In genomic region chr16:22196559-22197168, GRCh38 we compare ENCODE assay signal across 13 cellular contexts. TPM values are rescaled to one million over a fixed set of nuclear protein-coding genes. Genes with fewer than 3 reads are reported as not detected.
DNase-seq lines count a peak whose midpoint lies in the region; ATAC-seq, FAIRE-seq and TF ChIP-seq lines count a peak whose summit lies in the region.
"Not testable (repeated sequence)": the region's sequence is repeated elsewhere in the genome, so short reads cannot be mapped to it uniquely, and the experiment has no call there.
"Had no signal": no experiment of that assay in that cellular context is flagged by ENCODE, and none has a peak within 500 bp of the region (broad histone marks: within the 10 kb centered on the region; RNA-seq: fewer than 3 reads in every experiment).

No MANE protein-coding gene starts in this region.

- H3K23ac ChIP-seq in IMR-90 (ENCODE audit: low read depth, low read length): not testable (repeated sequence)

- TF ChIP-seq RAD21 in IMR-90 (IDR thresholded peaks at IDR 0.05; ENCODE audit: low read length): not testable (repeated sequence)

- not testable (repeated sequence) for H2BK5ac ChIP-seq in IMR-90 (ENCODE audit: low read depth, low read length, poor library complexity, severe bottlenecking)

- peaks cover 14% of the 10 kb centered on the region for H3K9me1 ChIP-seq in IMR-90 (ENCODE audit: insufficient read depth, low read length)
- not testable (repeated sequence) for H3K9me1 ChIP-seq in keratinocyte (ENCODE audit: control insufficient read depth, extremely low read depth, insufficient read depth, low read length)

- WGBS in IMR-90 (ENCODE audit: extremely low coverage in 2 of 2, insufficient read length in 1 of 2), 2 experiments: no CpG with 5 or more reads among the region's 20 CpGs

- not testable (repeated sequence) for H3K56ac ChIP-seq in IMR-90 (ENCODE audit: extremely low read depth, insufficient read depth, low read length)

- H3K9ac ChIP-seq in IMR-90 (ENCODE audit: low read depth, low read length); SK-N-MC (ENCODE audit: insufficient read length); keratinocyte (ENCODE audit: control insufficient read depth, extremely low read depth, insufficient read depth, low read length); neural progenitor cell: not testable (repeated sequence)

- not testable (repeated sequence) for ATAC-seq in IMR-90 (ENCODE audit: low read depth); activated T-cell treated with anti-CD3 and anti-CD28 coated beads, Interleukin-2, amount 50 U/mL, for 72 hours (replicated peaks in 1 of 2)

- H3K27me3 ChIP-seq in Caco-2 (replicated peaks; ENCODE audit: control insufficient read depth, insufficient read depth, low read length); IMR-90 (ENCODE audit: control insufficient read depth, insufficient read depth, low read length); keratinocyte (ENCODE audit: control insufficient read depth, extremely low read depth, insufficient read depth, low read length); neural progenitor cell; tibial artery: not testable (repeated sequence)

- intact Hi-C loops in Caco-2 (cut with micrococcal nuclease; ENCODE audit: unreplicated experiment); dendritic cell treated with granulocyte-macrophage colony-stimulating factor and Interleukin-4, amounts not matched to agents 40 ng/mL and 50 ng/mL, for 4 days (cut with micrococcal nuclease): not testable (repeated sequence)
- intact Hi-C loops in IMR-90 (cut with micrococcal nuclease) (loop anchor here (1.0 kb wide), 1 partner anchor 101 kb away; the partner anchor contains the start of gene POLR3E), tibial artery (cut with DNase I; ENCODE audit: low total_unique reads) (loop anchor here (10.0 kb wide), 1 partner anchor 178 kb away; the partner anchor contains the start of gene CDR2)

- dilution Hi-C loops in IMR-90 (cut with HindIII; ENCODE audit: low sequenced_read_pairs, unreplicated experiment); keratinocyte (cut with MboI; ENCODE audit: extremely low pct_ligation_motif_present, low sequenced_read_pairs): not testable (repeated sequence)

- H3K4ac ChIP-seq in IMR-90 (ENCODE audit: low read depth, low read length): not testable (repeated sequence)

- H3K4me3 Mint-ChIP-seq in Caco-2 (ENCODE audit: unreplicated experiment) (peak overlapping the region; percentile 73), neural progenitor cell (peak overlapping the region; percentile 92)
- H3K4me3 Mint-ChIP-seq in activated T-cell treated with anti-CD3 and anti-CD28 coated beads, Interleukin-2, amount 50 U/mL, for 72 hours: peak overlapping the region; percentile 83 to 85
- peak overlapping the region; percentile 32 for H3K4me3 Mint-ChIP-seq in dendritic cell treated with granulocyte-macrophage colony-stimulating factor and Interleukin-4, amounts not matched to agents 40 ng/mL and 50 ng/mL, for 4 days

- not testable (repeated sequence) for H2BK120ac ChIP-seq in IMR-90 (ENCODE audit: low read depth, low read length)

- not testable (repeated sequence) for H2AK5ac ChIP-seq in IMR-90 (ENCODE audit: low read depth, low read length)

- not testable (repeated sequence) for TF ChIP-seq CTCF in Caco-2 (IDR thresholded peaks at IDR 0.05; ENCODE audit: insufficient read depth in 1 of 2, low read depth in 1 of 2, low read length in 1 of 2, severe bottlenecking in 1 of 2, unreplicated experiment in 1 of 2); IMR-90 (conservative IDR thresholded peaks at IDR 0.05; ENCODE audit: low read depth, low read length); keratinocyte (optimal IDR thresholded peaks at IDR 0.05 in 1 of 3, IDR thresholded peaks at IDR 0.05 in 1 of 3, conservative IDR thresholded peaks at IDR 0.05 in 1 of 3; ENCODE audit: extremely low read depth in 1 of 3, insufficient read depth in 2 of 3, low read length in 3 of 3); neural progenitor cell (IDR thresholded peaks at IDR 0.05); tibial artery (IDR thresholded peaks at IDR 0.05)

- H4K5ac ChIP-seq in IMR-90 (ENCODE audit: low read depth, low read length): not testable (repeated sequence)

- CTCF ChIA-PET in Caco-2 (lab: Charles Lee) (interaction anchor here (0.6 to 0.7 kb wide), 4 partner anchors 9 to 198 kb away, joined by 4 to 7 read pairs (median 5); partner anchors contain the start of gene EEF2K), IMR-90 (lab: Yijun Ruan, JAX) (interaction anchor here (0.5 to 1.3 kb wide), 3 partner anchors 9 to 104 kb away, joined by 3 to 4 read pairs (median 3); no protein-coding TSS in a partner anchor)

- H2AFZ ChIP-seq in IMR-90 (replicated peaks; ENCODE audit: low read length, poor library complexity); keratinocyte (ENCODE audit: control insufficient read depth, low read length); neural progenitor cell (replicated peaks): not testable (repeated sequence)

- not testable (repeated sequence) for H2BK15ac ChIP-seq in IMR-90 (ENCODE audit: low read depth, low read length)

- H3K36me3 Mint-ChIP-seq in Caco-2 (ENCODE audit: insufficient read depth, unreplicated experiment): peaks cover 17% of the 10 kb centered on the region
- H3K36me3 Mint-ChIP-seq in activated T-cell treated with anti-CD3 and anti-CD28 coated beads, Interleukin-2, amount 50 U/mL, for 72 hours (ENCODE audit: insufficient read depth in 2 of 2); dendritic cell treated with granulocyte-macrophage colony-stimulating factor and Interleukin-4, amounts not matched to agents 40 ng/mL and 50 ng/mL, for 4 days (ENCODE audit: low read depth); neural progenitor cell: not testable (repeated sequence)

- H3F3A ChIP-seq in neural progenitor cell (ENCODE audit: low read depth): peaks cover 11% of the 10 kb centered on the region

- not testable (repeated sequence) for H3K4me2 ChIP-seq in IMR-90 (ENCODE audit: low read depth, low read length)
- H3K4me2 ChIP-seq in keratinocyte (ENCODE audit: control insufficient read depth, extremely low read depth, insufficient read depth, low read depth, low read length) (peak overlapping the region; percentile 71), neural progenitor cell (peak overlapping the region; percentile 76)

- not testable (repeated sequence) for H3K79me2 ChIP-seq in keratinocyte (ENCODE audit: control insufficient read depth, insufficient read depth, low read length); neural progenitor cell (ENCODE audit: low read depth)

- not testable (repeated sequence) for FAIRE-seq in keratinocyte (lab: Jason Lieb, UNC)

- not testable (repeated sequence) for H3K36me3 ChIP-seq in Caco-2 (ENCODE audit: control insufficient read depth, insufficient read depth, low read length); IMR-90 (ENCODE audit: control insufficient read depth, insufficient read depth, low read length); SK-N-MC (ENCODE audit: insufficient read depth, low read length); keratinocyte (ENCODE audit: control insufficient read depth in 2 of 2, extremely low read depth in 1 of 2, insufficient read depth in 2 of 2, low read length in 2 of 2); neural progenitor cell; tibial artery

- H3K4me1 ChIP-seq in Caco-2; IMR-90 (ENCODE audit: control insufficient read depth, insufficient read depth, low read length); neural progenitor cell: not testable (repeated sequence)
- H3K4me1 ChIP-seq in keratinocyte (ENCODE audit: control insufficient read depth, extremely low read depth, insufficient read depth, low read length) (peaks cover 27% of the 10 kb centered on the region), tibial artery (peaks cover 0 to 50% (median 31%) of the 10 kb centered on the region in 4 donors)

- H3K9me3 Mint-ChIP-seq in Caco-2 (ENCODE audit: unreplicated experiment); activated T-cell treated with anti-CD3 and anti-CD28 coated beads, Interleukin-2, amount 50 U/mL, for 72 hours; dendritic cell treated with granulocyte-macrophage colony-stimulating factor and Interleukin-4, amounts not matched to agents 40 ng/mL and 50 ng/mL, for 4 days; neural progenitor cell: not testable (repeated sequence)

- H3K27ac ChIP-seq in IMR-90 (ENCODE audit: insufficient read depth, low read length); SK-N-MC; keratinocyte (ENCODE audit: control insufficient read depth, insufficient read depth, low read length); neural progenitor cell: not testable (repeated sequence)
- H3K27ac ChIP-seq in tibial artery: peak overlapping the region; percentile 82 to 92

- not testable (repeated sequence) for H4K20me1 ChIP-seq in IMR-90 (ENCODE audit: insufficient read depth, low read length); keratinocyte (ENCODE audit: control insufficient read depth, extremely low read depth, insufficient read depth, low read length); neural progenitor cell (ENCODE audit: low read depth)

- not testable (repeated sequence) for H3K18ac ChIP-seq in IMR-90 (ENCODE audit: low read depth, low read length)

- not testable (repeated sequence) for H2AK9ac ChIP-seq in IMR-90 (replicated peaks; ENCODE audit: low read depth, low read length, poor library complexity)

- H4K91ac ChIP-seq in IMR-90 (ENCODE audit: insufficient read depth, low read depth, low read length): not testable (repeated sequence)

- in situ Hi-C loops in IMR-90 (cut with MboI; ENCODE audit: low sequenced_read_pairs): not testable (repeated sequence)

- POLR2A ChIA-PET in Caco-2 (lab: Charles Lee); IMR-90 (lab: Charles Lee; ENCODE audit: unreplicated experiment): not testable (repeated sequence)

- not testable (repeated sequence) for H3K27ac Mint-ChIP-seq in Caco-2 (ENCODE audit: unreplicated experiment); dendritic cell treated with granulocyte-macrophage colony-stimulating factor and Interleukin-4, amounts not matched to agents 40 ng/mL and 50 ng/mL, for 4 days
- peak overlapping the region; percentile 72 for H3K27ac Mint-ChIP-seq in activated T-cell treated with anti-CD3 and anti-CD28 coated beads, Interleukin-2, amount 50 U/mL, for 72 hours
- peak overlapping the region; percentile 20 for H3K27ac Mint-ChIP-seq in neural progenitor cell

- not testable (repeated sequence) for DNase-seq in Caco-2; IMR-90; SK-N-MC (ENCODE audit: low read depth, low spot score); activated T-cell treated with anti-CD3 and anti-CD28 coated beads, Interleukin-2, amount 50 U/mL, for 72 hours; keratinocyte (ENCODE audit: low read depth, low spot score); neural progenitor cell (ENCODE audit: low spot score); tibial artery

- not testable (repeated sequence) for H3K9me3 ChIP-seq in Caco-2; IMR-90 (ENCODE audit: control insufficient read depth, insufficient read depth, low read length); SK-N-MC (ENCODE audit: low read depth, low read length); keratinocyte (ENCODE audit: control insufficient read depth, low read depth, low read length); neural progenitor cell (ENCODE audit: low read depth); tibial artery

- H3K4me3 ChIP-seq in Caco-2 (ENCODE audit: low read depth, low read length); IMR-90 (ENCODE audit: insufficient read depth, low read depth, low read length); keratinocyte (ENCODE audit: control insufficient read depth in 2 of 3, extremely low read depth in 1 of 3, insufficient read depth in 2 of 3, low read depth in 1 of 3, low read length in 3 of 3): not testable (repeated sequence)
- H3K4me3 ChIP-seq in SK-N-MC (peak overlapping the region; percentile 84), neural progenitor cell (peak overlapping the region; percentile 90), tibial artery (peak overlapping the region; percentile 47 to 57)

- not testable (repeated sequence) for H4K8ac ChIP-seq in IMR-90 (ENCODE audit: low read depth in 2 of 2, low read length in 2 of 2)

- H3K14ac ChIP-seq in IMR-90 (replicated peaks; ENCODE audit: low read depth, low read length): not testable (repeated sequence)

- H3K79me1 ChIP-seq in IMR-90 (ENCODE audit: low read depth in 1 of 2, low read length in 2 of 2): not testable (repeated sequence)

- not testable (repeated sequence) for TF ChIP-seq POLR2A in IMR-90 (IDR thresholded peaks at IDR 0.05; ENCODE audit: low read depth, low read length)

- BruUV-seq in Caco-2 (replicated peaks; lab: Mats Ljungman, UMichigan); IMR-90 (replicated peaks; lab: Mats Ljungman, UMichigan): not testable (repeated sequence)

- H2BK20ac ChIP-seq in IMR-90 (ENCODE audit: low read depth, low read length): not testable (repeated sequence)

- H3K27me3 Mint-ChIP-seq in Caco-2 (ENCODE audit: insufficient read depth, unreplicated experiment); activated T-cell treated with anti-CD3 and anti-CD28 coated beads, Interleukin-2, amount 50 U/mL, for 72 hours (ENCODE audit: low read depth); dendritic cell treated with granulocyte-macrophage colony-stimulating factor and Interleukin-4, amounts not matched to agents 40 ng/mL and 50 ng/mL, for 4 days: not testable (repeated sequence)
- peaks cover 24% of the 10 kb centered on the region for H3K27me3 Mint-ChIP-seq in neural progenitor cell (ENCODE audit: insufficient read depth, low read depth)

- H3K4me1 Mint-ChIP-seq in Caco-2 (ENCODE audit: low read depth, unreplicated experiment): not testable (repeated sequence)
- H3K4me1 Mint-ChIP-seq in activated T-cell treated with anti-CD3 and anti-CD28 coated beads, Interleukin-2, amount 50 U/mL, for 72 hours (ENCODE audit: low read depth): peaks cover 63% of the 10 kb centered on the region
- peaks cover 46% of the 10 kb centered on the region for H3K4me1 Mint-ChIP-seq in dendritic cell treated with granulocyte-macrophage colony-stimulating factor and Interleukin-4, amounts not matched to agents 40 ng/mL and 50 ng/mL, for 4 days (ENCODE audit: low read depth)
- peaks cover 16% of the 10 kb centered on the region for H3K4me1 Mint-ChIP-seq in neural progenitor cell

RNA-seq across cellular contexts. Expression of gene EEF2K, which starts 9.4 kb away (rescaled TPM):
- total RNA-seq in Caco-2 (2022) (17.5 and 20.1 TPM in 2 replicates), IMR-90 (2012; rRNA removed) (9.7 and 10.3 TPM in 2 replicates), neural progenitor cell (ENCODE audit: low replicate concordance) (9.0 and 12.3 TPM in 2 replicates)
- polyA plus RNA-seq in IMR-90 (2012; rRNA removed) (16.5 and 19.1 TPM in 2 replicates), keratinocyte (6.5 to 13.0 TPM (median 7.3 TPM) in 3 replicates)
- 6.2 and 9.4 TPM in 2 replicates for polyA plus RNA-seq in IMR-90 (2012; cell fraction: cytosol; rRNA removed)
- polyA plus RNA-seq in IMR-90 (2012; cell fraction: nucleus; rRNA removed; ENCODE audit: low replicate concordance): 27.4 and 28.6 TPM in 2 replicates
- total RNA-seq in activated T-cell treated with anti-CD3 and anti-CD28 coated beads, Interleukin-2, amount 50 U/mL, for 72 hours: 10 to 100 TPM; 19.4 to 23.9 TPM
- 1.6 TPM for polyA plus RNA-seq in keratinocyte (2011; ENCODE audit: low read depth)
- polyA plus RNA-seq in keratinocyte (2011; cell fraction: cytosol; rRNA removed): 4.3 and 5.6 TPM in 2 replicates
- polyA plus RNA-seq in keratinocyte (2011; cell fraction: nucleus; rRNA removed): 23.8 and 32.8 TPM in 2 replicates
- polyA plus RNA-seq in keratinocyte (2012; ENCODE audit: low replicate concordance): 2.5 and 10.5 TPM in 2 replicates
- 27.6 to 53.1 TPM (median 28.7 TPM) in 3 replicates for polyA minus RNA-seq in keratinocyte
- 17.3 TPM for polyA minus RNA-seq in keratinocyte (2011; cell fraction: cytosol; rRNA and poly(A)+ RNA removed)
- 9.8 and 17.9 TPM in 2 replicates for polyA minus RNA-seq in keratinocyte (2011; cell fraction: nucleus; rRNA and poly(A)+ RNA removed)

RNA-seq across cellular contexts. Expression of gene SDR42E2, which starts 34.4 kb away (rescaled TPM):
- total RNA-seq in Caco-2 (2022): not detected in 2 replicates
- not detected in 2 replicates for total RNA-seq in IMR-90 (2012; rRNA removed)
- polyA plus RNA-seq in IMR-90 (2012; rRNA removed): not detected in 2 replicates
- polyA plus RNA-seq in IMR-90 (2012; cell fraction: cytosol; rRNA removed): not detected in 2 replicates
- polyA plus RNA-seq in IMR-90 (2012; cell fraction: nucleus; rRNA removed; ENCODE audit: low replicate concordance): not detected in 2 replicates
- under 1 TPM in 1 of 2 donors, not detected in 1; 0.19 TPM for total RNA-seq in activated T-cell treated with anti-CD3 and anti-CD28 coated beads, Interleukin-2, amount 50 U/mL, for 72 hours
- not detected in 3 replicates for polyA plus RNA-seq in keratinocyte
- not detected for polyA plus RNA-seq in keratinocyte (2011; ENCODE audit: low read depth)
- not detected in 2 replicates for polyA plus RNA-seq in keratinocyte (2011; cell fraction: cytosol; rRNA removed)
- not detected in 2 replicates for polyA plus RNA-seq in keratinocyte (2011; cell fraction: nucleus; rRNA removed)
- polyA plus RNA-seq in keratinocyte (2012; ENCODE audit: low replicate concordance): not detected in 2 replicates
- 0.33 TPM in 1 of 3 replicates, not detected in the others for polyA minus RNA-seq in keratinocyte
- not detected for polyA minus RNA-seq in keratinocyte (2011; cell fraction: cytosol; rRNA and poly(A)+ RNA removed)
- polyA minus RNA-seq in keratinocyte (2011; cell fraction: nucleus; rRNA and poly(A)+ RNA removed): not detected in 2 replicates
- 0.15 TPM in 1 of 2 replicates, not detected in the other for total RNA-seq in neural progenitor cell (ENCODE audit: low replicate concordance)
- total RNA-seq: G401, left lobe of liver, tibial nerve had no signal
- polyA plus RNA-seq: BJ, cardiac muscle cell had no signal

Comparison
In these comparisons a context has a peak if more than half of its experiments do, and no peak if none do; other contexts are left out.
1. H3K4me3 Mint-ChIP-seq: peak in every context shown above with its lines; median percentile 92 in neural progenitor cell; 84 in activated T-cell treated with anti-CD3 and anti-CD28 coated beads, Interleukin-2, amount 50 U/mL, for 72 hours; 73 in Caco-2; 32 in dendritic cell treated with granulocyte-macrophage colony-stimulating factor and Interleukin-4, amounts not matched to agents 40 ng/mL and 50 ng/mL, for 4 days.